1 cellular context compared by ENCODE assay signal in genomic region chr10:127309609-127310008, GRCh38.
TF ChIP-seq lines count a peak whose summit lies in the region.

No MANE protein-coding gene starts in this region.

TF ChIP-seq in IMR-90, 13 proteins besides CTCF, POLR2A, EP300 and RAD21 (continued from another document):
- TF ChIP-seq, protein P1, sequence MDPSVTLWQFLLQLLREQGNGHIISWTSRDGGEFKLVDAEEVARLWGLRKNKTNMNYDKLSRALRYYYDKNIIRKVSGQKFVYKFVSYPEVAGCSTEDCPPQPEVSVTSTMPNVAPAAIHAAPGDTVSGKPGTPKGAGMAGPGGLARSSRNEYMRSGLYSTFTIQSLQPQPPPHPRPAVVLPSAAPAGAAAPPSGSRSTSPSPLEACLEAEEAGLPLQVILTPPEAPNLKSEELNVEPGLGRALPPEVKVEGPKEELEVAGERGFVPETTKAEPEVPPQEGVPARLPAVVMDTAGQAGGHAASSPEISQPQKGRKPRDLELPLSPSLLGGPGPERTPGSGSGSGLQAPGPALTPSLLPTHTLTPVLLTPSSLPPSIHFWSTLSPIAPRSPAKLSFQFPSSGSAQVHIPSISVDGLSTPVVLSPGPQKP (IDR thresholded peaks at IDR 0.05; ENCODE audit: borderline replicate concordance, low read depth, low read length) = no peak
